30 cellular contexts compared by ENCODE assay signal in genomic region chr11:62418136-62418535, GRCh38. TPM values are rescaled to one million over a fixed set of nuclear protein-coding genes. Genes with fewer than 3 reads are reported as not detected.
A peak's percentile ranks its signal among the peaks of the same experiment; 100 is the strongest.
DNase-seq lines count a peak whose midpoint lies in the region; ATAC-seq, FAIRE-seq and TF ChIP-seq lines count a peak whose summit lies in the region.
"Had no signal": no experiment of that assay in that cellular context is flagged by ENCODE, and none has a peak within 500 bp of the region (broad histone marks: within the 10 kb centered on the region; RNA-seq: fewer than 3 reads in every experiment).

No MANE protein-coding gene starts in this region.

- H3K9ac ChIP-seq in endothelial cell of umbilical vein (replicated peaks; ENCODE audit: extremely low read depth, insufficient read depth, low read length): no peak overlapping the region
- H3K9ac ChIP-seq in neuronal stem cell (ENCODE audit: low read depth, low read length, poor library complexity): no peak overlapping the region

- POLR2A ChIA-PET in Panc1 (lab: Charles Lee): no interaction called here
- POLR2A ChIA-PET in endothelial cell of umbilical vein (lab: Charles Lee): no interaction called here
- POLR2A ChIA-PET in MCF 10A (lab: Yijun Ruan, JAX): no interaction called here

- no peak for FAIRE-seq in endothelial cell of umbilical vein (lab: Jason Lieb, UNC)
- FAIRE-seq: A549, H54, HepG2 had no signal

- no peak overlapping the region for H4K8ac ChIP-seq in neuronal stem cell (ENCODE audit: low read depth, low read length)

- H3K9me3 ChIP-seq in Panc1 (ENCODE audit: control insufficient read depth, insufficient read depth, low read depth, low read length) (no peaks in the 10 kb centered on the region), endothelial cell of umbilical vein (replicated peaks; ENCODE audit: control insufficient read depth, insufficient read depth, low read length) (no peaks in the 10 kb centered on the region), neuronal stem cell (replicated peaks in 1 of 2; ENCODE audit: control insufficient read depth in 2 of 2, insufficient read depth in 1 of 2, low read depth in 1 of 2, low read length in 2 of 2) (no peaks in the 10 kb centered on the region), uterus (no peaks in the 10 kb centered on the region)
- H3K9me3 ChIP-seq: A549, SJCRH30 had no signal

- H3K4me1 ChIP-seq in Panc1 (ENCODE audit: control insufficient read depth, insufficient read depth, low read length) (peaks cover 18% of the 10 kb centered on the region), endothelial cell of umbilical vein (ENCODE audit: control insufficient read depth, extremely low read depth, insufficient read depth, low read length) (no peaks in the 10 kb centered on the region), neuronal stem cell (ENCODE audit: control insufficient read depth in 2 of 2, insufficient read depth in 1 of 2, low read depth in 1 of 2, low read length in 2 of 2) (peaks cover 2% of the 10 kb centered on the region in 2 donors), uterus (peaks cover 0 to 5% of the 10 kb centered on the region in 2 donors)

- no peaks in the 10 kb centered on the region for H3K9me1 ChIP-seq in endothelial cell of umbilical vein (replicated peaks; ENCODE audit: control insufficient read depth, extremely low read depth, insufficient read depth, low read length)

- intact Hi-C loops in Panc1 (cut with micrococcal nuclease; ENCODE audit: unreplicated experiment) (no loop called here), endothelial cell of umbilical vein (cut with micrococcal nuclease) (no loop called here), uterus (cut with DNase I; ENCODE audit: low total_unique reads) (no loop called here), MCF 10A (cut with micrococcal nuclease) (no loop called here), lower leg skin (cut with DNase I; ENCODE audit: low total_unique reads) (no loop called here)

- no peaks in the 10 kb centered on the region for H3K9me3 Mint-ChIP-seq in MCF 10A (ENCODE audit: unreplicated experiment)
- H3K9me3 Mint-ChIP-seq: CD8-positive, alpha-beta T cell had no signal

- H3K14ac ChIP-seq in neuronal stem cell (ENCODE audit: low read length): no peak overlapping the region

- H3K23ac ChIP-seq in neuronal stem cell (ENCODE audit: low read depth, low read length, poor library complexity): no peak overlapping the region

- whole genome bisulfite sequencing in neuronal stem cell (ENCODE audit: extremely low coverage in 2 of 2, insufficient read length in 2 of 2, insufficient replicate concordance in 1 of 2), 2 donors: no CpG with 5 or more reads among the region's 5 CpGs
- WGBS in lower leg skin, 2 donors: 93 to 97% methylated on average over 5 of the region's 5 CpGs

- H2BK15ac ChIP-seq in neuronal stem cell (ENCODE audit: low read length): no peak overlapping the region

- H3K4me3 Mint-ChIP-seq in MCF 10A (ENCODE audit: unreplicated experiment): no peak overlapping the region
- H3K4me3 Mint-ChIP-seq: CD8-positive, alpha-beta T cell had no signal

- no peaks in the 10 kb centered on the region for H3K79me2 ChIP-seq in endothelial cell of umbilical vein (ENCODE audit: control insufficient read depth, insufficient read depth, low read length)

- H2AK5ac ChIP-seq in neuronal stem cell (ENCODE audit: low read depth, low read length): no peak overlapping the region

- H2BK5ac ChIP-seq in neuronal stem cell (ENCODE audit: low read length): peak overlapping the region; percentile 35

- H3K36me3 ChIP-seq in Panc1 (ENCODE audit: control insufficient read depth, insufficient read depth, low read length): no peaks in the 10 kb centered on the region
- H3K36me3 ChIP-seq in endothelial cell of umbilical vein (ENCODE audit: control insufficient read depth in 2 of 2, extremely low read depth in 1 of 2, insufficient read depth in 2 of 2, low read length in 2 of 2): no peaks in the 10 kb centered on the region
- no peaks in the 10 kb centered on the region for H3K36me3 ChIP-seq in neuronal stem cell (replicated peaks in 1 of 2; ENCODE audit: control insufficient read depth in 2 of 2, insufficient read depth in 2 of 2, low read length in 2 of 2)
- no peaks in the 10 kb centered on the region for H3K36me3 ChIP-seq in uterus
- H3K36me3 ChIP-seq: SJCRH30 had no signal

- H3K27me3 Mint-ChIP-seq in MCF 10A (ENCODE audit: insufficient read depth, unreplicated experiment): no peaks in the 10 kb centered on the region

- no peak overlapping the region for H2BK12ac ChIP-seq in neuronal stem cell (ENCODE audit: low read length)

- H3K4me3 ChIP-seq in Panc1 (ENCODE audit: low read depth in 2 of 2, low read length in 2 of 2) (no peak overlapping the region), endothelial cell of umbilical vein (replicated peaks in 1 of 3; ENCODE audit: insufficient read depth in 1 of 3, low read depth in 1 of 3, low read length in 3 of 3) (no peak overlapping the region), neuronal stem cell (ENCODE audit: low read length in 2 of 2) (no peak overlapping the region), uterus (no peak overlapping the region), lower leg skin (ENCODE audit: low read depth, poor library complexity, severe bottlenecking) (no peak overlapping the region)
- H3K4me3 ChIP-seq: A549, SJCRH30 had no signal

- no peaks in the 10 kb centered on the region for H3K36me3 Mint-ChIP-seq in MCF 10A (ENCODE audit: insufficient read depth, unreplicated experiment)
- H3K36me3 Mint-ChIP-seq: CD8-positive, alpha-beta T cell had no signal

- H3K27ac Mint-ChIP-seq in MCF 10A (ENCODE audit: low read depth, unreplicated experiment): no peak overlapping the region
- H3K27ac Mint-ChIP-seq: CD8-positive, alpha-beta T cell had no signal

- no peak for DNase-seq in Panc1 (ENCODE audit: low read depth, low spot score)
- DNase-seq in endothelial cell of umbilical vein (ENCODE audit: low read depth, low spot score): peak; percentile 36
- DNase-seq in neuronal stem cell (ENCODE audit: low spot score): no peak
- no peak for DNase-seq in uterus
- no peak for DNase-seq in MCF 10A (ENCODE audit: unreplicated experiment)
- no peak for DNase-seq in lower leg skin (ENCODE audit: low spot score in 2 of 2)
- no peak for DNase-seq in GDM1 (lab: John Stamatoyannopoulos, UW)
- DNase-seq: C1 segment of cervical spinal cord; CD8-positive, alpha-beta T cell; DMS153; DND-41; Kasumi-1; MV-4-11; NCI-H1105; NCI-H146; NCI-H1930; NCI-H2107; NCI-H446; NCI-H524 treated with DMSO at 0.1 percent for 48 hours; NCI-H774; PC-3 had no signal

- H3K27ac ChIP-seq in Panc1 (ENCODE audit: low read length) (peak overlapping the region; percentile 62), endothelial cell of umbilical vein (ENCODE audit: insufficient read depth, low read depth, low read length) (no peak overlapping the region), neuronal stem cell (replicated peaks; ENCODE audit: low read length) (no peak overlapping the region), uterus (peak overlapping the region; percentile 76 to 90)
- H3K27ac ChIP-seq: A549, SJCRH30 had no signal

- no peaks in the 10 kb centered on the region for H3K27me3 ChIP-seq in Panc1 (ENCODE audit: control insufficient read depth, insufficient read depth, low read length)
- H3K27me3 ChIP-seq in endothelial cell of umbilical vein (ENCODE audit: control insufficient read depth in 2 of 2, insufficient read depth in 2 of 2, low read length in 2 of 2): peaks cover 3 to 5% of the 10 kb centered on the region in 2 experiments
- peaks cover 0 to 24% (median 0%) of the 10 kb centered on the region in 3 experiments for H3K27me3 ChIP-seq in neuronal stem cell (ENCODE audit: control insufficient read depth in 3 of 3, insufficient read depth in 3 of 3, low read depth in 1 of 3, low read length in 3 of 3)
- H3K27me3 ChIP-seq in uterus: no peaks in the 10 kb centered on the region
- H3K27me3 ChIP-seq: SJCRH30 had no signal

- CTCF ChIA-PET in Panc1 (lab: Charles Lee): no interaction called here
- CTCF ChIA-PET in endothelial cell of umbilical vein (lab: Charles Lee): interaction anchor here (1.9 kb wide), 1 partner anchor 23 kb away, joined by 11 read pairs; no protein-coding TSS in a partner anchor
- CTCF ChIA-PET in MCF 10A (lab: Yijun Ruan, JAX): no interaction called here

- dilution Hi-C loops in endothelial cell of umbilical vein (cut with MboI; ENCODE audit: extremely low pct_ligation_motif_present, low sequenced_read_pairs): no loop called here

- H4K91ac ChIP-seq in neuronal stem cell (ENCODE audit: low read depth, low read length, poor library complexity): no peak overlapping the region

- no peak overlapping the region for H2AFZ ChIP-seq in endothelial cell of umbilical vein (ENCODE audit: low read depth, low read length)
- no peak overlapping the region for H2AFZ ChIP-seq in neuronal stem cell (ENCODE audit: low read length)

- H3K79me1 ChIP-seq in neuronal stem cell (ENCODE audit: low read depth, low read length): no peaks in the 10 kb centered on the region

- no peaks in the 10 kb centered on the region for H4K20me1 ChIP-seq in endothelial cell of umbilical vein (replicated peaks; ENCODE audit: control insufficient read depth, extremely low read depth, insufficient read depth, low read length)

- no peak for TF ChIP-seq CTCF in Panc1 (IDR thresholded peaks at IDR 0.05)
- TF ChIP-seq CTCF in endothelial cell of umbilical vein (IDR thresholded peaks at IDR 0.05; ENCODE audit: extremely low read depth in 1 of 2, insufficient read depth in 1 of 2, low read depth in 1 of 2, low read length in 2 of 2): no peak
- TF ChIP-seq CTCF in uterus (IDR thresholded peaks at IDR 0.05): no peak
- no peak for TF ChIP-seq CTCF in MCF 10A (IDR thresholded peaks at IDR 0.05; ENCODE audit: unreplicated experiment)
- TF ChIP-seq CTCF in lower leg skin (IDR thresholded peaks at IDR 0.05): no peak

- H3K4ac ChIP-seq in neuronal stem cell (ENCODE audit: low read length): no peak overlapping the region

- no peak for ATAC-seq in Panc1
- ATAC-seq: A549; CD8-positive, alpha-beta T cell; HepG2; PC-3; Right ventricle myocardium inferior; SK-N-SH treated with all-trans-retinoic acid at 6 μM for 48 hours had no signal

- BruUV-seq in Panc1 (replicated peaks; lab: Mats Ljungman, UMichigan) (no TSS peak), endothelial cell of umbilical vein (replicated peaks; lab: Mats Ljungman, UMichigan) (no TSS peak), MCF 10A (replicated peaks; lab: Mats Ljungman, UMichigan) (no TSS peak)

- TF ChIP-seq POLR2A in endothelial cell of umbilical vein (IDR thresholded peaks at IDR 0.05; ENCODE audit: low read depth, low read length): no peak
- TF ChIP-seq POLR2A in uterus (IDR thresholded peaks at IDR 0.05): no peak
- no peak for TF ChIP-seq POLR2A in lower leg skin (IDR thresholded peaks at IDR 0.05)

- in situ Hi-C loops in Panc1 (cut with HindIII; ENCODE audit: low pct_unique_long_range_greater_than_20kb, low sequenced_read_pairs): no loop called here

- no peak overlapping the region for H3K18ac ChIP-seq in neuronal stem cell (ENCODE audit: low read length)

- H3K4me2 ChIP-seq in endothelial cell of umbilical vein (ENCODE audit: insufficient read depth, low read length) (no peak overlapping the region), neuronal stem cell (ENCODE audit: insufficient read depth, low read length, poor library complexity, severe bottlenecking) (no peak overlapping the region)
- H3K4me2 ChIP-seq: A549 had no signal

- H2BK120ac ChIP-seq in neuronal stem cell (ENCODE audit: low read depth, low read length): no peak overlapping the region

- no peaks in the 10 kb centered on the region for H3K4me1 Mint-ChIP-seq in MCF 10A (ENCODE audit: insufficient read depth, unreplicated experiment)

RNA-seq across cellular contexts. Expression of gene SCGB1A1, which starts 0.7 kb away (rescaled TPM):
- 1.1 TPM for total RNA-seq in Panc1 (2021; ENCODE audit: unreplicated experiment)
- 0.70 TPM for polyA plus RNA-seq in Panc1 (2012; ENCODE audit: insufficient read length)
- not detected in 2 replicates for total RNA-seq in endothelial cell of umbilical vein
- not detected in 2 replicates for polyA plus RNA-seq in endothelial cell of umbilical vein
- not detected in 2 replicates for polyA plus RNA-seq in endothelial cell of umbilical vein (2011; cell fraction: cytosol; rRNA removed)
- not detected in 2 replicates for polyA plus RNA-seq in endothelial cell of umbilical vein (2011; cell fraction: nucleus; rRNA removed)
- polyA plus RNA-seq in endothelial cell of umbilical vein (2012): not detected in 2 replicates
- not detected in 2 replicates for polyA minus RNA-seq in endothelial cell of umbilical vein
- polyA minus RNA-seq in endothelial cell of umbilical vein (2011; cell fraction: cytosol; rRNA and poly(A)+ RNA removed): not detected
- polyA minus RNA-seq in endothelial cell of umbilical vein (2011; cell fraction: nucleus; rRNA and poly(A)+ RNA removed): not detected in 2 replicates
- polyA plus RNA-seq in neuronal stem cell (2013, experiment 1 of 2): not detected
- polyA plus RNA-seq in neuronal stem cell (2013, experiment 2 of 2): not detected
- not detected for total RNA-seq in uterus
- total RNA-seq in MCF 10A (2022): not detected in 2 replicates
- not detected for total RNA-seq in lower leg skin
- total RNA-seq: CD8-positive, alpha-beta T cell; HepG2; HT-29; M059J; PC-3; Right ventricle myocardium inferior; RPMI7951; SJCRH30 had no signal
- polyA plus RNA-seq: HepG2 had no signal

Comparison
In these comparisons a context has a peak if more than half of its experiments do, and no peak if none do; other contexts are left out.
1. H3K27ac ChIP-seq: peak in Panc1 (single experiment) and uterus (2 of 2); none in endothelial cell of umbilical vein (single experiment) and neuronal stem cell (single experiment).